8 cellular contexts compared by ENCODE assay signal in genomic region chr19:7393934-7394508, GRCh38. TPM values are rescaled to one million over a fixed set of nuclear protein-coding genes. Genes with fewer than 3 reads are reported as not detected.
DNase-seq lines count a peak whose midpoint lies in the region; ATAC-seq and TF ChIP-seq lines count a peak whose summit lies in the region.

No MANE protein-coding gene starts in this region.

- TF ChIP-seq CTCF in AG04450 (IDR thresholded peaks at IDR 0.05; ENCODE audit: low read depth, low read length) = no peak
- TF ChIP-seq CTCF in coronary artery (IDR thresholded peaks at IDR 0.05) = no peak
- no peak for TF ChIP-seq CTCF in natural killer cell (IDR thresholded peaks at IDR 0.05)
- no peak for TF ChIP-seq CTCF in GM13977 (IDR thresholded peaks at IDR 0.05; ENCODE audit: extremely low read depth, insufficient read depth, missing control alignments)

- ATAC-seq in natural killer cell = no peak

- DNase-seq in AG04450 (ENCODE audit: low read depth, low spot score) (no peak), Karpas-422 (no peak), coronary artery (ENCODE audit: low spot score) (no peak), natural killer cell (no peak), NCI-H2029 treated with DMSO at 0.1 percent for 48 hours (lab: John Stamatoyannopoulos, UW) (no peak), NAMALWA (ENCODE audit: low spot score) (no peak), GM13977 (ENCODE audit: low spot score) (no peak)
- DNase-seq in stimulated activated naive CD4-positive, alpha-beta T cell (lab: John Stamatoyannopoulos, UW) = no peak

- peak overlapping the region; percentile 87 for H3K9ac ChIP-seq in Karpas-422 (ENCODE audit: low read length)

- no peaks in the 10 kb centered on the region for H3K9me3 Mint-ChIP-seq in natural killer cell

- H3K79me2 ChIP-seq in Karpas-422 (ENCODE audit: low read length) = peaks cover 38% of the 10 kb centered on the region

- POLR2A ChIA-PET in AG04450 (lab: Yijun Ruan, JAX) = interaction anchor here (0.5 kb wide), 1 partner anchor 8 kb away, joined by 6 read pairs; no protein-coding TSS in a partner anchor

- intact Hi-C loops in natural killer cell (cut with micrococcal nuclease) = no loop called here

- H3K9me2 ChIP-seq in Karpas-422 (replicated peaks; ENCODE audit: insufficient read depth, low read length) = no peaks in the 10 kb centered on the region

- H3K4me2 ChIP-seq in Karpas-422 (ENCODE audit: low read depth, low read length, poor library complexity, severe bottlenecking) = peak overlapping the region; percentile 94

- H3K9me3 ChIP-seq in AG04450 (ENCODE audit: control insufficient read depth, insufficient read depth, low read length) (peaks cover 4% of the 10 kb centered on the region; the same call in 1 of the 2 replicates), Karpas-422 (ENCODE audit: low read length) (no peaks in the 10 kb centered on the region)

- H3K27ac ChIP-seq in AG04450 (ENCODE audit: low read depth, low read length) (no peak overlapping the region), Karpas-422 (ENCODE audit: low read length) (no peak overlapping the region), coronary artery (peak overlapping the region; percentile 42 to 79)

- H3K4me3 Mint-ChIP-seq in natural killer cell = peak overlapping the region; percentile 94

- no peaks in the 10 kb centered on the region for H3K27me3 ChIP-seq in AG04450 (ENCODE audit: control insufficient read depth, insufficient read depth, low read length)
- H3K27me3 ChIP-seq in Karpas-422 (ENCODE audit: low read length) = no peaks in the 10 kb centered on the region

- H3K27me3 Mint-ChIP-seq in natural killer cell (ENCODE audit: low read depth in 2 of 2) = no peaks in the 10 kb centered on the region

- CTCF ChIA-PET in AG04450 (lab: Charles Lee) = interaction anchor here (0.6 to 0.9 kb wide), 2 partner anchors 40 to 48 kb away, joined by 3 read pairs; no protein-coding TSS in a partner anchor

- H3K36me3 Mint-ChIP-seq in natural killer cell = no peaks in the 10 kb centered on the region

- H3K4me1 ChIP-seq in Karpas-422 (ENCODE audit: low read length) = peaks cover 30% of the 10 kb centered on the region

- peak overlapping the region; percentile 79 to 88 for H3K27ac Mint-ChIP-seq in natural killer cell

- no peaks in the 10 kb centered on the region for H3K36me3 ChIP-seq in Karpas-422 (ENCODE audit: insufficient read depth, low read length)

- in situ Hi-C loops in GM13977 (cut with MboI; ENCODE audit: low pct_unique_long_range_greater_than_20kb, low sequenced_read_pairs, unreplicated experiment) = no loop called here

- 0 out of 2 replicates have a peak overlapping the region, but pooled peaks have one; percentile 75 for H2AFZ ChIP-seq in Karpas-422 (ENCODE audit: low read length)

- H3K4me1 Mint-ChIP-seq in natural killer cell = peaks cover 20 to 39% of the 10 kb centered on the region in 2 donors

- H3K4me3 ChIP-seq in AG04450 (ENCODE audit: low read depth, low read length) (peak overlapping the region; percentile 88), Karpas-422 (ENCODE audit: low read length) (peak overlapping the region; percentile 88), coronary artery (peak overlapping the region; percentile 97)

- 0 out of 2 replicates have a peak, but pooled peaks cover 5% of the 10 kb centered on the region for H4K20me1 ChIP-seq in Karpas-422 (ENCODE audit: insufficient read depth, low read depth, low read length)

RNA-seq across cellular contexts. Expression of gene ARHGEF18, which starts 45.3 kb away (rescaled TPM):
- 4.9 and 6.0 TPM in 2 replicates for polyA plus RNA-seq in AG04450 (2011; rRNA removed)
- polyA minus RNA-seq in AG04450 (2011; rRNA and poly(A)+ RNA removed) = 15.3 and 24.1 TPM in 2 replicates
- 9.4 and 21.8 TPM in 2 replicates for total RNA-seq in Karpas-422 (2014; rRNA removed; shearing (Covaris generic); ENCODE audit: low replicate concordance)
- total RNA-seq in natural killer cell = 10 to 100 TPM; 53.6 to 61.5 (median 54.1) TPM

Comparison
In these comparisons a context has a peak if more than half of its experiments do, and no peak if none do; other contexts are left out.
1. H3K27ac ChIP-seq: peak in coronary artery (2 of 2); none in AG04450 (single experiment) and Karpas-422 (single experiment).
2. Peak in every context shown above with its lines, with median percentiles within 50 percentile points of each other: H3K4me3 ChIP-seq.